8 cellular contexts compared by ENCODE assay signal in genomic region chr2:164840458-164840929, GRCh38. TPM values are rescaled to one million over a fixed set of nuclear protein-coding genes. Genes with fewer than 3 reads are reported as not detected.
DNase-seq lines count a peak whose midpoint lies in the region; ATAC-seq and TF ChIP-seq lines count a peak whose summit lies in the region.

No MANE protein-coding gene starts in this region.

- TF ChIP-seq POLR2A in gastrocnemius medialis (IDR thresholded peaks at IDR 0.05), result no peak

- H3K4me3 ChIP-seq in iPS-18a (ENCODE audit: low read length) (peak overlapping the region; percentile 77), gastrocnemius medialis (peak overlapping the region; percentile 76 to 93 (median 84))

- H3K27ac ChIP-seq in angular gyrus (ENCODE audit: low read depth, low read length), result peak overlapping the region; percentile 31
- H3K27ac ChIP-seq in iPS-18a (ENCODE audit: low read length), result no peak overlapping the region
- peak overlapping the region; percentile 76 to 92 (median 85) for H3K27ac ChIP-seq in gastrocnemius medialis

- no peak for TF ChIP-seq CTCF in gastrocnemius medialis (IDR thresholded peaks at IDR 0.05 in 4 of 5, conservative IDR thresholded peaks at IDR 0.05 in 1 of 5)

- H3K9ac ChIP-seq in iPS-18a (ENCODE audit: low read length), result peak overlapping the region; percentile 34

- DNase-seq in DMS 273 (lab: John Stamatoyannopoulos, UW; ENCODE audit: unreplicated experiment) (peak; percentile 93), NCI-H146 treated with DMSO at 0.1 percent for 48 hours (lab: John Stamatoyannopoulos, UW; ENCODE audit: unreplicated experiment) (peak; percentile 15), gastrocnemius medialis (peak in 1 of 2 donors; percentile 6), GM19238 (ENCODE audit: insufficient read length, low spot score) (no peak)
- DNase-seq in effector CD4-positive, alpha-beta T cell, result no peak

- intact Hi-C loops in gastrocnemius medialis (cut with DNase I; ENCODE audit: low total_unique reads), result loop anchor here (5.0 kb wide), 2 partner anchors 63 to 103 kb away; no protein-coding TSS in a partner anchor

- peaks cover 16% of the 10 kb centered on the region for H3K27me3 ChIP-seq in iPS-18a (ENCODE audit: control insufficient read depth, insufficient read depth, low read length)
- H3K27me3 ChIP-seq in gastrocnemius medialis, result no peaks in the 10 kb centered on the region

- H3K36me3 ChIP-seq in iPS-18a (ENCODE audit: control insufficient read depth, low read depth, low read length) (no peaks in the 10 kb centered on the region), gastrocnemius medialis (no peaks in the 10 kb centered on the region)

- in situ Hi-C loops in gastrocnemius medialis (cut with MboI; ENCODE audit: low sequenced_read_pairs in 4 of 4), result loop anchor here in 1 of 4 donors (10.0 kb wide), 1 partner anchor 106 kb away; no protein-coding TSS in a partner anchor

- H3K4me1 ChIP-seq in iPS-18a (ENCODE audit: control insufficient read depth, low read depth, low read length) (peaks cover 6% of the 10 kb centered on the region), gastrocnemius medialis (peaks cover 8 to 12% of the 10 kb centered on the region in 2 donors)

- H3K9me3 ChIP-seq in iPS-18a (ENCODE audit: control insufficient read depth, low read depth, low read length) (no peaks in the 10 kb centered on the region), gastrocnemius medialis (no peaks in the 10 kb centered on the region)

- ATAC-seq in gastrocnemius medialis (no peak), HG02938 (IDR thresholded peaks at IDR 0.05; ENCODE audit: unreplicated experiment) (no peak)

RNA-seq across cellular contexts. Expression of gene COBLL1, which starts 1.1 kb away (rescaled TPM):
- 1 to 10 TPM; 1.9 to 9.6 (median 4.0) TPM for total RNA-seq in gastrocnemius medialis

Comparison
In these comparisons a context has a peak if more than half of its experiments do, and no peak if none do; other contexts are left out.
1. DNase-seq: peak in DMS 273 (single experiment) and NCI-H146 treated with DMSO at 0.1 percent for 48 hours (single experiment); none in GM19238 (single experiment) and effector CD4-positive, alpha-beta T cell (single experiment).